Comparison of ENCODE assay signal across 15 cellular contexts in the genomic region with DNA sequence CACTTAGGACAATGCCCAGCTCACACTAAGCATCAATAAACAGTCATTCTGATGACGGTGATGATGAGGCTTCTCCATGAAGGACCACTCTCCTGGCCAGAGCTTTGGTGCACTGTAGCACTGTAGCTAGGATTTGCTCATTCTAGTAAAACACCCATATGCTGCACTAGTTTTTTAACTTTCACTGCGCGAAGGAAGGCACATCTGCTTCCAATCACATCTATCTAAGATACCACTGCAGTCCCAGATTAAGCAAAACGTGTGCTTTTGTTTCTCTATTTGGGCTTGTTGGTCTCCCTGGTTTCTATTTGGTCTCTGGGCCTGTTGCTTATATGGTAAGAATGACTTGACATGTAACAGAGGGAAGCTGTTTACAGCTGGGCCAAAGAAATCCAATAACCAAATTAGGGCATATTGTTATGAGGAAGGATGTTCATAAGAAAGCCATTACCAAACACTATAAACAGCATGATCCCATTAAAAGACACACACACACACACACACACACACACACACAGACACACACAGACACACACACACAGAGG.
DNase-seq lines count a peak whose midpoint lies in the region; ATAC-seq and TF ChIP-seq lines count a peak whose summit lies in the region.
"Had no signal": no experiment of that assay in that cellular context is flagged by ENCODE, and none has a peak within 500 bp of the region (broad histone marks: within the 10 kb centered on the region; RNA-seq: fewer than 3 reads in every experiment).

No MANE protein-coding gene starts in this region.

- no peaks in the 10 kb centered on the region for H3K9me3 ChIP-seq in BE2C
- no peaks in the 10 kb centered on the region for H3K9me3 ChIP-seq in osteoblast (ENCODE audit: low read depth, low read length)
- no peaks in the 10 kb centered on the region for H3K9me3 ChIP-seq in MM.1S (replicated peaks; ENCODE audit: insufficient read depth, low read length)
- H3K9me3 ChIP-seq: HAP-1, neutrophil had no signal

- ATAC-seq in HG02798 (IDR thresholded peaks at IDR 0.05; ENCODE audit: poor library complexity, unreplicated experiment): no peak

- no peaks in the 10 kb centered on the region for H3K79me2 ChIP-seq in osteoblast (ENCODE audit: insufficient read depth, low read length)
- no peaks in the 10 kb centered on the region for H3K79me2 ChIP-seq in MM.1S (ENCODE audit: low read length)

- no peaks in the 10 kb centered on the region for H3F3A ChIP-seq in MM.1S (ENCODE audit: insufficient read depth, low read length)

- H4K20me1 ChIP-seq in osteoblast (ENCODE audit: insufficient read depth, low read length) (no peaks in the 10 kb centered on the region), MM.1S (ENCODE audit: insufficient read depth, low read length) (no peaks in the 10 kb centered on the region)

- in situ Hi-C loops in KBM-7 (cut with MboI; ENCODE audit: low pct_unique_long_range_greater_than_20kb, low sequenced_read_pairs): no loop called here

- no peaks in the 10 kb centered on the region for H3K9me2 ChIP-seq in MM.1S (replicated peaks; ENCODE audit: insufficient read depth, low read length)

- H3K4me3 ChIP-seq in BE2C (ENCODE audit: low read depth, low read length): 0 out of 2 replicates have a peak overlapping the region, but pooled peaks have one; percentile 2
- H3K4me3 ChIP-seq in foreskin fibroblast (ENCODE audit: low read depth in 1 of 2, low read length in 2 of 2): no peak overlapping the region
- no peak overlapping the region for H3K4me3 ChIP-seq in osteoblast (ENCODE audit: insufficient read depth, low read length)
- H3K4me3 ChIP-seq in MM.1S (ENCODE audit: low read length): no peak overlapping the region
- H3K4me3 ChIP-seq: HAP-1 had no signal

- TF ChIP-seq CTCF in BE2C (IDR thresholded peaks at IDR 0.05; ENCODE audit: low read depth, low read length): no peak
- TF ChIP-seq CTCF in foreskin fibroblast (IDR thresholded peaks at IDR 0.05; ENCODE audit: low read depth, low read length): no peak
- no peak for TF ChIP-seq CTCF in osteoblast (IDR thresholded peaks at IDR 0.05; ENCODE audit: extremely low read depth, low read depth, low read length)
- no peak for TF ChIP-seq CTCF in MM.1S (IDR thresholded peaks at IDR 0.05; ENCODE audit: low read length)

- H3K4me2 ChIP-seq in osteoblast (ENCODE audit: insufficient read depth, low read length) (no peak overlapping the region), MM.1S (ENCODE audit: low read depth, low read length) (no peak overlapping the region)

- DNase-seq in BE2C (no peak), RPMI7951 (ENCODE audit: low read depth) (peak; percentile 29), foreskin fibroblast (peak; percentile 55 to 86), osteoblast (ENCODE audit: insufficient read length, low spot score, missing footprints) (no peak), MM.1S (no peak), KBM-7 (no peak), OCI-M1 (lab: John Stamatoyannopoulos, UW) (no peak)
- DNase-seq: activated CD4-positive, alpha-beta T cell treated with anti-CD3 and anti-CD28 coated beads for 1 hour; activated gamma-delta T cell; SIG-M5; stimulated activated naive CD4-positive, alpha-beta T cell treated with Interleukin-2 at 50 U/mL for 16 hours had no signal

- H3K4me1 ChIP-seq in BE2C (peaks cover 22% of the 10 kb centered on the region), osteoblast (ENCODE audit: insufficient read depth, low read length) (peaks cover 6% of the 10 kb centered on the region), MM.1S (ENCODE audit: low read length) (no peaks in the 10 kb centered on the region)
- H3K4me1 ChIP-seq: HAP-1 had no signal

- H2AFZ ChIP-seq in osteoblast (ENCODE audit: low read length) (no peak overlapping the region), MM.1S (ENCODE audit: low read length) (no peak overlapping the region)

- H3K27me3 ChIP-seq in BE2C (no peaks in the 10 kb centered on the region), osteoblast (ENCODE audit: insufficient read depth, low read length) (no peaks in the 10 kb centered on the region), MM.1S (replicated peaks; ENCODE audit: insufficient read depth, low read length) (no peaks in the 10 kb centered on the region)
- H3K27me3 ChIP-seq: neutrophil had no signal

- H3K36me3 ChIP-seq in BE2C: no peaks in the 10 kb centered on the region
- H3K36me3 ChIP-seq in osteoblast (ENCODE audit: insufficient read depth, low read length): peaks cover 85% of the 10 kb centered on the region
- H3K36me3 ChIP-seq in MM.1S (replicated peaks; ENCODE audit: insufficient read depth, low read length): no peaks in the 10 kb centered on the region
- H3K36me3 ChIP-seq: HAP-1, neutrophil had no signal

- H3K27ac ChIP-seq in osteoblast (ENCODE audit: low read depth, low read length) (peak overlapping the region; percentile 40), MM.1S (ENCODE audit: low read length) (no peak overlapping the region)
- H3K27ac ChIP-seq: C4-2B, neutrophil had no signal

- H3K9ac ChIP-seq in MM.1S (ENCODE audit: low read length): no peak overlapping the region

Comparison
In these comparisons a context has a peak if more than half of its experiments do, and no peak if none do; other contexts are left out.
1. DNase-seq: peak in RPMI7951 (single experiment) and foreskin fibroblast (2 of 2); none in BE2C (single experiment), osteoblast (single experiment), MM.1S (single experiment), KBM-7 (single experiment) and OCI-M1 (single experiment).